ENCODE assay signal across 8 cellular contexts in genomic region chr12:56127485-56127887, GRCh38. TPM values are rescaled to one million over a fixed set of nuclear protein-coding genes. Genes with fewer than 3 reads are reported as not detected.
DNase-seq lines count a peak whose midpoint lies in the region; ATAC-seq and TF ChIP-seq lines count a peak whose summit lies in the region.

No MANE protein-coding gene starts in this region.

- ATAC-seq in HG02642 (IDR thresholded peaks at IDR 0.05; ENCODE audit: poor library complexity, unreplicated experiment) (no peak), GM21786 (IDR thresholded peaks at IDR 0.05; ENCODE audit: unreplicated experiment) (no peak)

- H3K4me2 ChIP-seq in H9 (ENCODE audit: insufficient read depth, insufficient read length, low read length), result peak overlapping the region; percentile 65
- peak overlapping the region; percentile 87 for H3K4me2 ChIP-seq in skeletal muscle satellite cell (ENCODE audit: low read length)

- H3K4me1 ChIP-seq in H9 (ENCODE audit: insufficient read depth, low read length) (no peaks in the 10 kb centered on the region), skeletal muscle satellite cell (ENCODE audit: control insufficient read depth, insufficient read depth, low read length) (peaks cover 29% of the 10 kb centered on the region)

- peak overlapping the region; percentile 66 for H3K18ac ChIP-seq in H9 (ENCODE audit: insufficient read length, low read depth, low read length)

- no peak overlapping the region for H4K91ac ChIP-seq in H9 (ENCODE audit: insufficient read length, low read depth, low read length)

- no peaks in the 10 kb centered on the region for H3K79me2 ChIP-seq in H9 (ENCODE audit: insufficient read depth, low read length)

- peaks cover 26 to 27% of the 10 kb centered on the region in 2 experiments for H3K4me1 Mint-ChIP-seq in H9

- no peak overlapping the region for H2AFZ ChIP-seq in H9 (ENCODE audit: low read length)

- H3K56ac ChIP-seq in H9 (ENCODE audit: insufficient read length, low read depth, low read length), result no peak overlapping the region

- H3T11ph ChIP-seq in H9 (ENCODE audit: low read length), result peak overlapping the region; percentile 38

- H3K4me3 Mint-ChIP-seq in H9, result peak overlapping the region; percentile 88 to 98

- no peak overlapping the region for H3K14ac ChIP-seq in H9 (ENCODE audit: insufficient read depth, low read length)

- no peak overlapping the region for H4K5ac ChIP-seq in H9 (ENCODE audit: insufficient read length, low read depth, low read length)

- H3K27ac Mint-ChIP-seq in H9, result peak overlapping the region; percentile 75 to 99 (median 96)

- peaks cover 17% of the 10 kb centered on the region for H3K23me2 ChIP-seq in H9 (ENCODE audit: insufficient read length, low read depth, low read length, poor library complexity, severe bottlenecking)

- no peak for DNase-seq in H9
- no peak for DNase-seq in WERI-Rb-1
- DNase-seq in foreskin fibroblast, result no peak
- no peak for DNase-seq in HuH-7 (ENCODE audit: low spot score)
- DNase-seq in NCI-H524 (lab: John Stamatoyannopoulos, UW), result no peak

- no peak overlapping the region for H2BK5ac ChIP-seq in H9 (ENCODE audit: insufficient read length, low read length)

- no peak overlapping the region for H3K4ac ChIP-seq in H9 (ENCODE audit: low read depth, low read length)

- no peaks in the 10 kb centered on the region for H3K27me3 Mint-ChIP-seq in H9 (ENCODE audit: low read depth)

- H3K79me1 ChIP-seq in H9 (ENCODE audit: insufficient read depth, low read depth, low read length, poor library complexity, severe bottlenecking), result no peaks in the 10 kb centered on the region

- H3K27me3 ChIP-seq in H9 (ENCODE audit: insufficient read depth, low read length) (no peaks in the 10 kb centered on the region), WERI-Rb-1 (ENCODE audit: insufficient read depth, low read depth, severe bottlenecking) (no peaks in the 10 kb centered on the region), skeletal muscle satellite cell (ENCODE audit: control insufficient read depth, insufficient read depth, low read length) (no peaks in the 10 kb centered on the region)

- no peak overlapping the region for H3K23ac ChIP-seq in H9 (ENCODE audit: insufficient read length, low read depth, low read length)

- H3K36me3 Mint-ChIP-seq in H9 (ENCODE audit: insufficient read depth in 1 of 3, low read depth in 3 of 3), result peaks cover 24 to 29% (median 26%) of the 10 kb centered on the region in 3 experiments

- no peak overlapping the region for H2BK12ac ChIP-seq in H9 (ENCODE audit: insufficient read length, low read depth, low read length)

- peak overlapping the region; percentile 31 for H3K9ac ChIP-seq in H9 (ENCODE audit: extremely low read depth, insufficient read length, low read length)
- H3K9ac ChIP-seq in skeletal muscle satellite cell (ENCODE audit: low read depth, low read length), result peak overlapping the region; percentile 66

- no peaks in the 10 kb centered on the region for H4K20me1 ChIP-seq in H9 (ENCODE audit: control insufficient read depth, insufficient read depth, insufficient read length)

- no peaks in the 10 kb centered on the region; a peak in 1 of 5 replicates for H3K9me3 Mint-ChIP-seq in H9

- H4K8ac ChIP-seq in H9 (replicated peaks; ENCODE audit: insufficient read length, low read depth, low read length), result no peak overlapping the region

- no peak overlapping the region for H2BK20ac ChIP-seq in H9 (ENCODE audit: low read depth, low read length, poor library complexity, severe bottlenecking)

- H3K36me3 ChIP-seq in WERI-Rb-1 (peaks cover 24% of the 10 kb centered on the region), skeletal muscle satellite cell (ENCODE audit: insufficient read depth, low read length) (peaks cover 23% of the 10 kb centered on the region)

- H2BK120ac ChIP-seq in H9 (ENCODE audit: low read depth, low read length, poor library complexity, severe bottlenecking), result no peak overlapping the region

- peak overlapping the region; percentile 50 for H3K4me3 ChIP-seq in WERI-Rb-1 (ENCODE audit: low read depth, low read length)
- H3K4me3 ChIP-seq in foreskin fibroblast (ENCODE audit: low read depth in 1 of 2, low read length in 2 of 2), result peak overlapping the region; percentile 72 to 97
- H3K4me3 ChIP-seq in skeletal muscle satellite cell (ENCODE audit: low read length), result peak overlapping the region; percentile 58

- no peak for TF ChIP-seq CTCF in H9 (conservative IDR thresholded peaks at IDR 0.05)
- no peak for TF ChIP-seq CTCF in WERI-Rb-1 (IDR thresholded peaks at IDR 0.05; ENCODE audit: low read depth, low read length)
- TF ChIP-seq CTCF in foreskin fibroblast (IDR thresholded peaks at IDR 0.05; ENCODE audit: low read depth, low read length), result no peak

- no peak overlapping the region for H2BK15ac ChIP-seq in H9 (ENCODE audit: low read depth, low read length)

- H2AK5ac ChIP-seq in H9 (ENCODE audit: insufficient read length, low read length), result no peak overlapping the region

- peak overlapping the region; percentile 42 for H3K27ac ChIP-seq in H9 (ENCODE audit: insufficient read length, low read depth, low read length)
- H3K27ac ChIP-seq in WERI-Rb-1, result peak overlapping the region; percentile 76

- WGBS in H9 (ENCODE audit: extremely low coverage, insufficient read length, low lambda C conversion rate), result no CpG with 5 or more reads among the region's 8 CpGs

- no peaks in the 10 kb centered on the region for H3K9me3 ChIP-seq in H9 (ENCODE audit: control insufficient read depth, low read depth, low read length)
- no peaks in the 10 kb centered on the region for H3K9me3 ChIP-seq in WERI-Rb-1 (ENCODE audit: severe bottlenecking)
- no peaks in the 10 kb centered on the region for H3K9me3 ChIP-seq in skeletal muscle satellite cell (replicated peaks; ENCODE audit: low read length)

RNA-seq across cellular contexts. Expression of gene ESYT1, which starts 0.6 kb away (rescaled TPM):
- 111 and 112 TPM in 2 replicates for total RNA-seq in H9 (2021)
- total RNA-seq in skeletal muscle satellite cell (2012; rRNA removed), result 186 and 199 TPM in 2 replicates

RNA-seq across cellular contexts. Expression of gene ZC3H10, which starts 9.4 kb away (rescaled TPM):
- total RNA-seq in H9 (2021), result 8.9 and 9.4 TPM in 2 replicates
- total RNA-seq in skeletal muscle satellite cell (2012; rRNA removed), result 2.8 and 5.6 TPM in 2 replicates

RNA-seq across cellular contexts. Expression of gene RPL41, which starts 11.1 kb away (rescaled TPM):
- total RNA-seq in H9 (2021), result 4,637 and 4,685 TPM in 2 replicates
- 2,116 and 2,859 TPM in 2 replicates for total RNA-seq in skeletal muscle satellite cell (2012; rRNA removed)

RNA-seq across cellular contexts. Expression of gene PA2G4, which starts 23.1 kb away (rescaled TPM):
- total RNA-seq in H9 (2021), result 248 TPM in 2 replicates
- total RNA-seq in skeletal muscle satellite cell (2012; rRNA removed), result 214 and 220 TPM in 2 replicates

RNA-seq across cellular contexts. Expression of gene MYL6B, which starts 24.9 kb away (rescaled TPM):
- total RNA-seq in H9 (2021), result 165 and 168 TPM in 2 replicates
- total RNA-seq in skeletal muscle satellite cell (2012; rRNA removed), result 49.4 and 104 TPM in 2 replicates
